Comparison of ENCODE assay signal across 9 cellular contexts in genomic region chr9:135480071-135480941, GRCh38. TPM values are rescaled to one million over a fixed set of nuclear protein-coding genes. Genes with fewer than 3 reads are reported as not detected.
A peak's percentile ranks its signal among the peaks of the same experiment; 100 is the strongest.
DNase-seq lines count a peak whose midpoint lies in the region; ATAC-seq and TF ChIP-seq lines count a peak whose summit lies in the region.
"Had no signal": no experiment of that assay in that cellular context is flagged by ENCODE, and none has a peak within 500 bp of the region (broad histone marks: within the 10 kb centered on the region; RNA-seq: fewer than 3 reads in every experiment).

No MANE protein-coding gene starts in this region.

- peaks cover 36% of the 10 kb centered on the region for H3K27me3 Mint-ChIP-seq in activated naive CD8-positive, alpha-beta T cell
- H3K27me3 Mint-ChIP-seq in activated naive CD8-positive, alpha-beta T cell treated with anti-CD3 and anti-CD28 coated beads, Interleukin-2, amount 50 U/mL, for 24 hours, result peaks cover 58% of the 10 kb centered on the region
- no peaks in the 10 kb centered on the region for H3K27me3 Mint-ChIP-seq in endodermal cell (ENCODE audit: insufficient read depth)

- no peak for TF ChIP-seq CTCF in endodermal cell (conservative IDR thresholded peaks at IDR 0.05)

- ATAC-seq in activated naive CD8-positive, alpha-beta T cell treated with anti-CD3 and anti-CD28 coated beads, Interleukin-2, amount 50 U/mL, for 24 hours, result no peak
- peak; percentile 33 for ATAC-seq in aorta (ENCODE audit: low FRiP score)

- peak overlapping the region; percentile 30 for H3K4me3 Mint-ChIP-seq in activated naive CD8-positive, alpha-beta T cell
- H3K4me3 Mint-ChIP-seq in activated naive CD8-positive, alpha-beta T cell treated with anti-CD3 and anti-CD28 coated beads, Interleukin-2, amount 50 U/mL, for 24 hours, result no peak overlapping the region
- peak overlapping the region; percentile 67 for H3K4me3 Mint-ChIP-seq in endodermal cell

- H3K36me3 Mint-ChIP-seq in activated naive CD8-positive, alpha-beta T cell, result no peaks in the 10 kb centered on the region
- H3K36me3 Mint-ChIP-seq in activated naive CD8-positive, alpha-beta T cell treated with anti-CD3 and anti-CD28 coated beads, Interleukin-2, amount 50 U/mL, for 24 hours (ENCODE audit: low read depth), result no peaks in the 10 kb centered on the region
- H3K36me3 Mint-ChIP-seq in endodermal cell (ENCODE audit: low read depth), result peaks cover 25% of the 10 kb centered on the region

- no peaks in the 10 kb centered on the region for H3K9me3 Mint-ChIP-seq in activated naive CD8-positive, alpha-beta T cell (ENCODE audit: low read depth)
- H3K9me3 Mint-ChIP-seq in activated naive CD8-positive, alpha-beta T cell treated with anti-CD3 and anti-CD28 coated beads, Interleukin-2, amount 50 U/mL, for 24 hours, result no peaks in the 10 kb centered on the region
- H3K9me3 Mint-ChIP-seq in endodermal cell, result no peaks in the 10 kb centered on the region

- H3K36me3 ChIP-seq in endodermal cell (ENCODE audit: control insufficient read depth, insufficient read depth, low read length) (peaks cover 12% of the 10 kb centered on the region), aorta (ENCODE audit: control insufficient read depth in 1 of 2, insufficient read depth in 2 of 2, low read length in 1 of 2) (peaks cover 0 to 1% of the 10 kb centered on the region in 2 donors)

- H3K4me1 ChIP-seq in endodermal cell (ENCODE audit: control insufficient read depth, insufficient read depth, low read length) (no peaks in the 10 kb centered on the region), aorta (ENCODE audit: control insufficient read depth in 1 of 2, insufficient read depth in 2 of 2, low read length in 2 of 2) (no peaks in the 10 kb centered on the region)

- peak overlapping the region; percentile 69 for H3K9ac ChIP-seq in endodermal cell (ENCODE audit: extremely low read depth, low read length, poor library complexity, severe bottlenecking)

- no peaks in the 10 kb centered on the region for H3K9me3 ChIP-seq in endodermal cell (ENCODE audit: control insufficient read depth, low read length)
- H3K9me3 ChIP-seq in aorta (ENCODE audit: control insufficient read depth, low read length), result no peaks in the 10 kb centered on the region

- intact Hi-C loops in aorta (cut with DNase I), result loop anchor here in 1 of 2 donors (2.0 kb wide), 1 partner anchor 18 kb away; a partner anchor contains a TSS

- 0% methylated on average over 42 to 76 of the region's 76 CpGs for WGBS in endodermal cell (ENCODE audit: insufficient coverage in 1 of 2, insufficient read length in 1 of 2), 2 experiments
- 1% methylated on average over 66 to 76 of the region's 76 CpGs for WGBS in aorta, 2 donors

- H3K27ac ChIP-seq in endodermal cell (ENCODE audit: low read depth, low read length), result no peak overlapping the region
- H3K27ac ChIP-seq in aorta (ENCODE audit: low read depth in 1 of 2, low read length in 2 of 2), result no peak overlapping the region

- H3K27me3 ChIP-seq in endodermal cell (ENCODE audit: control insufficient read depth, insufficient read depth, low read length, poor library complexity, severe bottlenecking) (no peaks in the 10 kb centered on the region), aorta (ENCODE audit: control insufficient read depth in 1 of 2, insufficient read depth in 2 of 2, low read length in 1 of 2) (no peaks in the 10 kb centered on the region)

- H3K4me3 ChIP-seq in endodermal cell (ENCODE audit: low read length) (peak overlapping the region; percentile 88), aorta (ENCODE audit: low read length in 2 of 2) (peak overlapping the region; percentile 89 to 96)

- DNase-seq in activated naive CD8-positive, alpha-beta T cell treated with anti-CD3 and anti-CD28 coated beads, Interleukin-2, amount 50 U/mL, for 24 hours, result no peak
- DNase-seq in OCI-M1 (lab: John Stamatoyannopoulos, UW) (peak; percentile 45), endodermal cell (peak; percentile 82), midbrain (lab: John Stamatoyannopoulos, UW) (peak; percentile 5), aorta (no peak), foreskin melanocyte (no peak), amniotic stem cell (lab: John Stamatoyannopoulos, UW) (no peak)

- no peak overlapping the region for H3K27ac Mint-ChIP-seq in activated naive CD8-positive, alpha-beta T cell
- no peak overlapping the region for H3K27ac Mint-ChIP-seq in activated naive CD8-positive, alpha-beta T cell treated with anti-CD3 and anti-CD28 coated beads, Interleukin-2, amount 50 U/mL, for 24 hours
- no peak overlapping the region for H3K27ac Mint-ChIP-seq in endodermal cell

- peaks cover 7% of the 10 kb centered on the region for H3K4me1 Mint-ChIP-seq in activated naive CD8-positive, alpha-beta T cell (ENCODE audit: low read depth)
- peaks cover 4% of the 10 kb centered on the region for H3K4me1 Mint-ChIP-seq in activated naive CD8-positive, alpha-beta T cell treated with anti-CD3 and anti-CD28 coated beads, Interleukin-2, amount 50 U/mL, for 24 hours
- no peaks in the 10 kb centered on the region for H3K4me1 Mint-ChIP-seq in endodermal cell

RNA-seq across cellular contexts. Expression of gene PPP1R26, which starts 0.7 kb away (rescaled TPM):
- total RNA-seq in endodermal cell (10 to 100 TPM; 43.2 to 54.5 TPM), aorta (10 to 100 TPM; 11.4 to 14.2 TPM)
- polyA plus RNA-seq in endodermal cell (2013, experiment 1 of 2), result 21.4 TPM
- 20.9 TPM for polyA plus RNA-seq in endodermal cell (2013, experiment 2 of 2)
- 10 to 100 TPM in 1 of 2 donors, 1 to 10 TPM in 1; 3.3 to 10.3 TPM for polyA plus RNA-seq in aorta

RNA-seq across cellular contexts. Expression of gene MRPS2, which starts 20.2 kb away (rescaled TPM):
- 10 to 100 TPM; 50.2 to 53.1 TPM for total RNA-seq in endodermal cell
- polyA plus RNA-seq in endodermal cell (2013, experiment 1 of 2), result 51.4 TPM
- 44.0 TPM for polyA plus RNA-seq in endodermal cell (2013, experiment 2 of 2)
- 10 to 100 TPM; 16.1 to 20.5 TPM for total RNA-seq in aorta
- polyA plus RNA-seq in aorta, result 10 to 100 TPM; 15.5 to 30.5 TPM

RNA-seq across cellular contexts. Expression of gene LCN1, which starts 40.9 kb away (rescaled TPM):
- total RNA-seq in endodermal cell, result not detected
- polyA plus RNA-seq in endodermal cell (2013, experiment 1 of 2), result not detected
- not detected for polyA plus RNA-seq in endodermal cell (2013, experiment 2 of 2)
- total RNA-seq in aorta, result under 1 TPM in 1 of 2 donors, not detected in 1; 0.81 TPM
- polyA plus RNA-seq in aorta, result not detected
- total RNA-seq: dermis microvascular lymphatic vessel endothelial cell had no signal

Comparison
In these comparisons a context has a peak if more than half of its experiments do, and no peak if none do; other contexts are left out.
1. DNase-seq: peak in OCI-M1 (single experiment), endodermal cell (single experiment) and midbrain (single experiment); none in activated naive CD8-positive, alpha-beta T cell treated with anti-CD3 and anti-CD28 coated beads, Interleukin-2, amount 50 U/mL, for 24 hours (single experiment), aorta (0 of 2), foreskin melanocyte (single experiment) and amniotic stem cell (single experiment).